In the genomic region with DNA sequence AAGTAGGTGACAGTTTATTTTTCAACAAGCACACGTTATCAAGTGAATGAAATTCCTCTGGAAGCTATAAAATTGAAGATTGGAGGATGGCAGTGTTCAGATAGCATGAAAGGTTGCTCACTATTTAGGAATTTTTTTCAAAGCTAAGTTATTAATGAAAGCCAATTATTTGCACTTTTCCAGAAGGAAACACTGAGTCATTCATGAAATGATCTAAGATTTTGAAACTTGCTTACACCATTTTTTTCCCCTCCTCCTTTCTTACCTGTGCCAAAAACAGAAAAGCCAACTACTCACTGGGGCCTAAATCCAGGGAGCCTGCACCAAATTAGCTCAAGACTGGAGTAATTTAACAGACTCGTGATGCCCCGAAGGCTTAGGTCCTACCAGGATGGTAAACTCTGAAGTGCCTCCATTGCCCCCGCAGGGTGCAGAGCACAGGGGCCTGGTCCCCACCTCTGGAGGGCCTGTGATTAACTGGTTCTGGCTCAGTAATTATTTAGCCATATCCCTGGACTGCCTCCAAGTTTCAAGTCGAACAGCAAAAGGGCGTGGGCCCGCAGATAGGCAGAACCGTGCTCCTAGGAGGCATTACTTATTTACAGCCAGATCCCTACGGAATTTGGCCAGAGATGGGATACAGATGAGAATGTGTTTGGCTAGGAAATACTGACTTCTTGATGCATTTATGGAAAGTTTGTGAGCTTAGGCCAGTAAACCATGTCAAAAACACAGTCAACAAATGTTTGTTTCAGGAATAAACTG, we compare ENCODE assay signal across 8 cellular contexts. TPM values are rescaled to one million over a fixed set of nuclear protein-coding genes. Genes with fewer than 3 reads are reported as not detected.
A peak's percentile ranks its signal among the peaks of the same experiment; 100 is the strongest.
DNase-seq lines count a peak whose midpoint lies in the region; ATAC-seq and TF ChIP-seq lines count a peak whose summit lies in the region.

No MANE protein-coding gene starts in this region.

- WGBS in lower leg skin, 2 donors = 4 to 5% methylated on average over 9 of the region's 9 CpGs
- 75% methylated on average over 9 of the region's 9 CpGs for WGBS in thymus

- H2AFZ ChIP-seq in PC-3 (ENCODE audit: low read length) = peak overlapping the region; percentile 93

- peak overlapping the region; percentile 46 for H3K27ac Mint-ChIP-seq in central memory CD8-positive, alpha-beta T cell (ENCODE audit: low read depth)

- H3K4me3 ChIP-seq in AG04450 (ENCODE audit: low read depth, low read length) (no peak overlapping the region), PC-3 (ENCODE audit: low read length) (peak overlapping the region; percentile 63), lower leg skin (ENCODE audit: low read depth, poor library complexity, severe bottlenecking) (no peak overlapping the region), thymus (ENCODE audit: low read length) (no peak overlapping the region)

- ATAC-seq in GM21723 (IDR thresholded peaks at IDR 0.05; ENCODE audit: unreplicated experiment) (peak; percentile 34), PC-3 (peak; percentile 66), HG03378 (IDR thresholded peaks at IDR 0.05; ENCODE audit: unreplicated experiment) (no peak), GM21447 (IDR thresholded peaks at IDR 0.05; ENCODE audit: unreplicated experiment) (no peak)
- no peak for ATAC-seq in central memory CD8-positive, alpha-beta T cell (replicated peaks; ENCODE audit: extremely low read depth, poor library complexity, severe bottlenecking)

- H3K9me3 ChIP-seq in AG04450 (ENCODE audit: control insufficient read depth, insufficient read depth, low read length) (no peaks in the 10 kb centered on the region), PC-3 (ENCODE audit: low read length) (no peaks in the 10 kb centered on the region), thymus (ENCODE audit: control insufficient read depth) (no peaks in the 10 kb centered on the region)

- no peak for TF ChIP-seq POLR2A in lower leg skin (IDR thresholded peaks at IDR 0.05)

- H3K4me2 ChIP-seq in PC-3 (ENCODE audit: low read length) = peak overlapping the region; percentile 83

- H3F3A ChIP-seq in PC-3 (ENCODE audit: low read length, unreplicated experiment) = peaks cover 15% of the 10 kb centered on the region

- H3K27ac ChIP-seq in AG04450 (ENCODE audit: low read depth, low read length) = peak overlapping the region; percentile 94
- H3K27ac ChIP-seq in PC-3 (ENCODE audit: low read length) = peak overlapping the region; percentile 89
- H3K27ac ChIP-seq in thymus (ENCODE audit: low read depth) = peak overlapping the region; percentile 94

- POLR2A ChIA-PET in AG04450 (lab: Yijun Ruan, JAX) (interaction anchor here (0.5 to 1.3 kb wide), 5 partner anchors 12 to 209 kb away, joined by 3 to 7 read pairs (median 4); no protein-coding TSS in a partner anchor), PC-3 (lab: Charles Lee; ENCODE audit: unreplicated experiment) (interaction anchor here (0.5 to 3.1 kb wide), 17 partner anchors 12 to 318 kb away, joined by 3 to 28 read pairs (median 5); partner anchors contain the start of gene ZNF217)

- TF ChIP-seq CTCF in AG04450 (IDR thresholded peaks at IDR 0.05; ENCODE audit: low read depth, low read length) (no peak), PC-3 (conservative IDR thresholded peaks at IDR 0.05; ENCODE audit: low read depth, low read length) (no peak), lower leg skin (IDR thresholded peaks at IDR 0.05) (no peak)

- DNase-seq in AG04450 (ENCODE audit: low read depth, low spot score) = no peak
- DNase-seq in PC-3 = peak; percentile 100
- DNase-seq in central memory CD8-positive, alpha-beta T cell (ENCODE audit: low spot score in 2 of 2) = no peak
- peak; percentile 83 to 92 for DNase-seq in lower leg skin (ENCODE audit: low spot score in 2 of 2)

- H3K36me3 ChIP-seq in PC-3 (ENCODE audit: low read depth, low read length) (no peaks in the 10 kb centered on the region), thymus (ENCODE audit: control insufficient read depth, insufficient read depth) (no peaks in the 10 kb centered on the region)

- H4K20me1 ChIP-seq in PC-3 (ENCODE audit: low read length) = no peaks in the 10 kb centered on the region

- H3K79me2 ChIP-seq in PC-3 (ENCODE audit: low read length) = no peaks in the 10 kb centered on the region

- CTCF ChIA-PET in AG04450 (lab: Charles Lee) = interaction anchor here (0.8 to 4.6 kb wide), 2 partner anchors 318 to 323 kb away, joined by 3 to 20 read pairs; no protein-coding TSS in a partner anchor
- CTCF ChIA-PET in PC-3 (lab: Charles Lee) = interaction anchor here (0.6 to 1.0 kb wide), 6 partner anchors 11 to 294 kb away, joined by 3 to 12 read pairs (median 4); no protein-coding TSS in a partner anchor

- H3K4me1 ChIP-seq in PC-3 (ENCODE audit: insufficient read depth, low read length) (peaks cover 41% of the 10 kb centered on the region), thymus (ENCODE audit: control insufficient read depth, insufficient read depth, low read length) (peaks cover 13% of the 10 kb centered on the region)

- intact Hi-C loops in PC-3 (cut with micrococcal nuclease) = loop anchor here (1.0 to 2.0 kb wide), 10 partner anchors 11 to 319 kb away; no protein-coding TSS in a partner anchor
- intact Hi-C loops in lower leg skin (cut with DNase I; ENCODE audit: low total_unique reads) = no loop called here

- H3K36me3 Mint-ChIP-seq in central memory CD8-positive, alpha-beta T cell (ENCODE audit: insufficient read depth) = no peaks in the 10 kb centered on the region

- no peaks in the 10 kb centered on the region for H3K9me3 Mint-ChIP-seq in central memory CD8-positive, alpha-beta T cell

- H3K9ac ChIP-seq in PC-3 (ENCODE audit: low read length) = peak overlapping the region; percentile 73

- H3K27me3 ChIP-seq in AG04450 (ENCODE audit: control insufficient read depth, insufficient read depth, low read length) (no peaks in the 10 kb centered on the region), PC-3 (ENCODE audit: low read length) (no peaks in the 10 kb centered on the region), thymus (ENCODE audit: control insufficient read depth, insufficient read depth) (no peaks in the 10 kb centered on the region)

- H3K4me3 Mint-ChIP-seq in central memory CD8-positive, alpha-beta T cell = peak overlapping the region; percentile 18

- no peaks in the 10 kb centered on the region for H3K27me3 Mint-ChIP-seq in central memory CD8-positive, alpha-beta T cell

- BruUV-seq in PC-3 (replicated peaks; lab: Mats Ljungman, UMichigan) = no TSS peak

- no peaks in the 10 kb centered on the region for H3K9me2 ChIP-seq in PC-3 (replicated peaks; ENCODE audit: low read length)

- peaks cover 29% of the 10 kb centered on the region for H3K4me1 Mint-ChIP-seq in central memory CD8-positive, alpha-beta T cell

RNA-seq across cellular contexts. Expression of gene ZNF217, which starts 28.0 kb away (rescaled TPM):
- polyA plus RNA-seq in AG04450 (2011; rRNA removed) (16.6 and 17.0 TPM in 2 replicates), thymus (26.5 TPM)
- polyA minus RNA-seq in AG04450 (2011; rRNA and poly(A)+ RNA removed) = 32.2 and 34.8 TPM in 2 replicates
- total RNA-seq in PC-3 (2014; rRNA removed) (45.6 and 55.5 TPM in 2 replicates), lower leg skin (10 to 100 TPM; 37.8 to 67.6 (median 50.5) TPM)

Comparison
In these comparisons a context has a peak if more than half of its experiments do, and no peak if none do; other contexts are left out.
1. DNase-seq: peak in PC-3 (single experiment) and lower leg skin (2 of 2); none in AG04450 (single experiment) and central memory CD8-positive, alpha-beta T cell (0 of 2).
2. ATAC-seq: peak in GM21723 (single experiment) and PC-3 (single experiment); none in central memory CD8-positive, alpha-beta T cell (single experiment), HG03378 (single experiment) and GM21447 (single experiment).
3. Peak in every context shown above with its lines, with median percentiles within 50 percentile points of each other: H3K27ac ChIP-seq.